Comparison of ENCODE assay signal across 8 cellular contexts in the genomic region with DNA sequence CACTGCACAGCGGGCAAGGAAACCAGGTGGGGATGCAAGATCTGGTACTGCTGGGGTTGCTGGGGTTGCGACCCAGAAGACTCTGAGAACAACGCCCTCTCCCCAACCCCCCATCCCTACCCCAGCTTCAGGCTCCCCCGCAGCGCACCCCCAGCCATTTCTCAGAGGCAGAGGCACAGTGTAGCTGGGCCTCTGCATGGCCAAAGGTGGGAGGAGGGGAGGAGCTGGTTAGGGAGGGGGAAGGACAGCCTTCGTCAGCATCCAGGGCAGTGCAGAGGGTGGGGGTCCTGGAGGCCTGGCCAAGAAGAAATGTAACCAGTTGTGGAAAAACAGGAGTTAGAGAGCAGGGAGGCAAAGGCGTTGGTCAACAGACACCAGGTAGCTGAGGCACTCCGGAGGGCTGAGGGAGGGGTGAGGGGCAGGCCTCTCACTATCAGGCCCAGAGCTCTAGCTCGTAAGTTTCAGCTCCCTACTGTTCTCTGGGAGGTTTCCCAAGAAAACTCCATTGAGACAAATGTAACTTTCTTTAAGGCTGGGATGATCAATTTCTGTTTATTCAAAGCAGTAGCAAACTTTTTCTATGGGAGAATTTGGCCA. TPM values are rescaled to one million over a fixed set of nuclear protein-coding genes. Genes with fewer than 3 reads are reported as not detected.
A peak's percentile ranks its signal among the peaks of the same experiment; 100 is the strongest.
DNase-seq lines count a peak whose midpoint lies in the region; ATAC-seq, FAIRE-seq and TF ChIP-seq lines count a peak whose summit lies in the region.
"Not testable (repeated sequence)": the region's sequence is repeated elsewhere in the genome, so short reads cannot be mapped to it uniquely, and the experiment has no call there.

No MANE protein-coding gene starts in this region.

- not testable (repeated sequence) for TF ChIP-seq RAD21 in H1 (IDR thresholded peaks at IDR 0.05 in 1 of 2, conservative IDR thresholded peaks at IDR 0.05 in 1 of 2; ENCODE audit: low read depth in 2 of 2, low read length in 2 of 2)

- not testable (repeated sequence) for TF ChIP-seq CTCF in Calu3 (IDR thresholded peaks at IDR 0.05; ENCODE audit: unreplicated experiment); MM.1S (IDR thresholded peaks at IDR 0.05; ENCODE audit: low read length); WTC11 (IDR thresholded peaks at IDR 0.05); H1 (IDR thresholded peaks at IDR 0.05; ENCODE audit: control extremely low read depth in 1 of 3, insufficient read depth in 1 of 3, low read depth in 1 of 3, low read length in 3 of 3); nephron progenitor cell (IDR thresholded peaks at IDR 0.05)

- not testable (repeated sequence) for H3K79me1 ChIP-seq in H1 (ENCODE audit: low read depth, low read length)

- H3K18ac ChIP-seq in H1 (ENCODE audit: extremely low read depth, low read length) = not testable (repeated sequence)

- intact Hi-C loops in Calu3 (cut with micrococcal nuclease; ENCODE audit: unreplicated experiment) = not testable (repeated sequence)

- H3K4me1 Mint-ChIP-seq in Calu3 (ENCODE audit: low read depth, unreplicated experiment); WTC11; activated naive CD4-positive, alpha-beta T cell treated with anti-CD3 and anti-CD28 coated beads, Interleukin-2, amount 50 U/mL, for 24 hours; nephron progenitor cell; stimulated activated naive CD8-positive, alpha-beta T cell treated with anti-CD3 and anti-CD28 coated beads, Interleukin-15, Interleukin-2, amounts not matched to agents 100 ng/mL and 50 ng/mL, for 24 hours (ENCODE audit: low read depth): not testable (repeated sequence)

- H3K4me1 ChIP-seq in MM.1S (ENCODE audit: low read length); H1 (replicated peaks in 1 of 4; ENCODE audit: control insufficient read depth in 3 of 4, insufficient read depth in 4 of 4, low read length in 3 of 4); iPS-20b (ENCODE audit: insufficient read depth, low read length): not testable (repeated sequence)

- not testable (repeated sequence) for BruUV-seq in Calu3 (replicated peaks; lab: Mats Ljungman, UMichigan)

- not testable (repeated sequence) for H3K27ac Mint-ChIP-seq in Calu3 (ENCODE audit: unreplicated experiment); WTC11; activated naive CD4-positive, alpha-beta T cell treated with anti-CD3 and anti-CD28 coated beads, Interleukin-2, amount 50 U/mL, for 24 hours; nephron progenitor cell; stimulated activated naive CD8-positive, alpha-beta T cell treated with anti-CD3 and anti-CD28 coated beads, Interleukin-15, Interleukin-2, amounts not matched to agents 100 ng/mL and 50 ng/mL, for 24 hours

- H3K4me2 ChIP-seq in MM.1S (ENCODE audit: low read depth, low read length) (peak overlapping the region; percentile 72; the same call in 1 of the 2 replicates), H1 (ENCODE audit: insufficient read depth in 1 of 2, low read depth in 2 of 2, low read length in 2 of 2) (peak overlapping the region; percentile 61 to 78; a peak in 3 of 4 replicates)

- not testable (repeated sequence) for H4K20me1 ChIP-seq in MM.1S (ENCODE audit: insufficient read depth, low read length); H1 (replicated peaks in 1 of 2; ENCODE audit: control insufficient read depth in 1 of 2, insufficient read depth in 2 of 2, low read length in 2 of 2)

- H3K79me2 ChIP-seq in MM.1S (ENCODE audit: low read length); H1 (ENCODE audit: control insufficient read depth in 1 of 2, insufficient read depth in 2 of 2, low read length in 2 of 2): not testable (repeated sequence)

- H3K36me3 ChIP-seq in MM.1S (replicated peaks; ENCODE audit: insufficient read depth, low read length); H1 (ENCODE audit: control insufficient read depth in 2 of 4, insufficient read depth in 4 of 4, low read length in 3 of 4); iPS-20b (ENCODE audit: insufficient read depth, low read depth, low read length): not testable (repeated sequence)

- H3K27me3 Mint-ChIP-seq in Calu3 (ENCODE audit: unreplicated experiment) = peaks cover 34% of the 10 kb centered on the region
- H3K27me3 Mint-ChIP-seq in WTC11 (ENCODE audit: low read depth) = peaks cover 43% of the 10 kb centered on the region
- H3K27me3 Mint-ChIP-seq in activated naive CD4-positive, alpha-beta T cell treated with anti-CD3 and anti-CD28 coated beads, Interleukin-2, amount 50 U/mL, for 24 hours = not testable (repeated sequence)
- peaks cover 57% of the 10 kb centered on the region for H3K27me3 Mint-ChIP-seq in nephron progenitor cell (ENCODE audit: low read depth, poor library complexity)
- H3K27me3 Mint-ChIP-seq in stimulated activated naive CD8-positive, alpha-beta T cell treated with anti-CD3 and anti-CD28 coated beads, Interleukin-15, Interleukin-2, amounts not matched to agents 100 ng/mL and 50 ng/mL, for 24 hours = peaks cover 22% of the 10 kb centered on the region

- H4K8ac ChIP-seq in H1 (ENCODE audit: extremely low read depth, insufficient read depth, low read length) = not testable (repeated sequence)

- not testable (repeated sequence) for H3K23ac ChIP-seq in H1 (ENCODE audit: insufficient read length)

- not testable (repeated sequence) for H2BK15ac ChIP-seq in H1 (ENCODE audit: low read length)

- H2BK20ac ChIP-seq in H1 (ENCODE audit: low read length) = not testable (repeated sequence)

- not testable (repeated sequence) for H2BK12ac ChIP-seq in H1 (ENCODE audit: low read depth, low read length)

- not testable (repeated sequence) for TF ChIP-seq EP300 in H1 (IDR thresholded peaks at IDR 0.05; ENCODE audit: borderline replicate concordance in 1 of 2, low read depth in 2 of 2, low read length in 2 of 2)

- POLR2A ChIA-PET in WTC11 (lab: Charles Lee); H1 (lab: Charles Lee; ENCODE audit: partially characterized antibody): not testable (repeated sequence)

- not testable (repeated sequence) for H3K4ac ChIP-seq in H1 (replicated peaks; ENCODE audit: insufficient read length, low read depth, low read length)

- H3F3A ChIP-seq in MM.1S (ENCODE audit: insufficient read depth, low read length) = not testable (repeated sequence)

- H3K23me2 ChIP-seq in H1 (ENCODE audit: low read depth, low read length) = not testable (repeated sequence)

- H3K14ac ChIP-seq in H1 (ENCODE audit: insufficient read length) = not testable (repeated sequence)

- H3K27me3 ChIP-seq in MM.1S (replicated peaks; ENCODE audit: insufficient read depth, low read length) = not testable (repeated sequence)
- H3K27me3 ChIP-seq in H1 (replicated peaks in 1 of 4; ENCODE audit: control insufficient read depth in 3 of 4, extremely low read depth in 1 of 4, insufficient read depth in 3 of 4, low read length in 3 of 4) (peaks cover 3 to 31% (median 12%) of the 10 kb centered on the region in 4 experiments), iPS-20b (ENCODE audit: insufficient read depth, low read length) (peaks cover 52% of the 10 kb centered on the region)

- FAIRE-seq in H1 (lab: Jason Lieb, UNC) = not testable (repeated sequence)

- H3K4me3 Mint-ChIP-seq in Calu3 (ENCODE audit: low read depth, unreplicated experiment) (peak overlapping the region; percentile 79), WTC11 (peak overlapping the region; percentile 67), nephron progenitor cell (peak overlapping the region; percentile 75)
- peak overlapping the region; percentile 73 for H3K4me3 Mint-ChIP-seq in activated naive CD4-positive, alpha-beta T cell treated with anti-CD3 and anti-CD28 coated beads, Interleukin-2, amount 50 U/mL, for 24 hours
- H3K4me3 Mint-ChIP-seq in stimulated activated naive CD8-positive, alpha-beta T cell treated with anti-CD3 and anti-CD28 coated beads, Interleukin-15, Interleukin-2, amounts not matched to agents 100 ng/mL and 50 ng/mL, for 24 hours = peak overlapping the region; percentile 75

- not testable (repeated sequence) for H3K27ac ChIP-seq in MM.1S (ENCODE audit: low read length); H1 (ENCODE audit: low read depth, low read length); iPS-20b (ENCODE audit: low read length)

- WGBS in H1 (ENCODE audit: extremely low coverage in 1 of 2, insufficient coverage in 1 of 2, insufficient read length in 1 of 2, insufficient replicate concordance in 2 of 2, low coverage in 1 of 2, low lambda C conversion rate in 2 of 2, missing lambda C conversion rate in 1 of 2), 2 experiments = 15% methylated on average over 4 of the region's 9 CpGs; no CpG with 5 or more reads in 1 of the 2 experiments

- not testable (repeated sequence) for H3K9me3 ChIP-seq in MM.1S (replicated peaks; ENCODE audit: insufficient read depth, low read length); H1 (ENCODE audit: insufficient read depth in 2 of 2, low read depth in 1 of 2, low read length in 1 of 2); iPS-20b (ENCODE audit: insufficient read depth, low read depth, low read length)

- not testable (repeated sequence) for H2AK5ac ChIP-seq in H1 (ENCODE audit: low read depth, low read length)

- H3K9ac ChIP-seq in MM.1S (ENCODE audit: low read length); H1 (replicated peaks in 1 of 4; ENCODE audit: extremely low read depth in 1 of 4, low read depth in 3 of 4, low read length in 3 of 4); iPS-20b (ENCODE audit: low read depth, low read length): not testable (repeated sequence)

- DNase-seq in Calu3; MM.1S; WTC11 (ENCODE audit: low spot score); nephron progenitor cell: not testable (repeated sequence)
- peak in 1 of 2 experiments; percentile 55 for DNase-seq in H1 (ENCODE audit: low read depth in 1 of 2, low spot score in 2 of 2)

- CTCF ChIA-PET in Calu3 (lab: Charles Lee); H1 (lab: Charles Lee; ENCODE audit: partially characterized antibody): not testable (repeated sequence)
- CTCF ChIA-PET in WTC11 (lab: Charles Lee) = interaction anchor here (0.7 kb wide), 1 partner anchor 471 kb away, joined by 3 read pairs; no protein-coding TSS in a partner anchor

- not testable (repeated sequence) for TF ChIP-seq POLR2A in H1 (IDR thresholded peaks at IDR 0.05; ENCODE audit: control extremely low read depth in 1 of 2, low read depth in 2 of 2, low read length in 2 of 2)

- H3K9me2 ChIP-seq in MM.1S (replicated peaks; ENCODE audit: insufficient read depth, low read length) = not testable (repeated sequence)

- H2AFZ ChIP-seq in MM.1S (ENCODE audit: low read length) = 0 out of 2 replicates have a peak overlapping the region, but pooled peaks have one; percentile 38
- H2AFZ ChIP-seq in H1 (ENCODE audit: low read length) = not testable (repeated sequence)

- H3K36me3 Mint-ChIP-seq in Calu3 (ENCODE audit: insufficient read depth, unreplicated experiment); WTC11; activated naive CD4-positive, alpha-beta T cell treated with anti-CD3 and anti-CD28 coated beads, Interleukin-2, amount 50 U/mL, for 24 hours; nephron progenitor cell (ENCODE audit: low read depth); stimulated activated naive CD8-positive, alpha-beta T cell treated with anti-CD3 and anti-CD28 coated beads, Interleukin-15, Interleukin-2, amounts not matched to agents 100 ng/mL and 50 ng/mL, for 24 hours (ENCODE audit: low read depth): not testable (repeated sequence)

- ATAC-seq in WTC11 = peak; percentile 52

- H3K56ac ChIP-seq in H1 (replicated peaks; ENCODE audit: insufficient read length, low read depth, low read length) = not testable (repeated sequence)

- H2BK120ac ChIP-seq in H1 (replicated peaks; ENCODE audit: low read depth, low read length) = not testable (repeated sequence)

- not testable (repeated sequence) for H3K9me3 Mint-ChIP-seq in Calu3 (ENCODE audit: low read depth, unreplicated experiment); WTC11; activated naive CD4-positive, alpha-beta T cell treated with anti-CD3 and anti-CD28 coated beads, Interleukin-2, amount 50 U/mL, for 24 hours; nephron progenitor cell; stimulated activated naive CD8-positive, alpha-beta T cell treated with anti-CD3 and anti-CD28 coated beads, Interleukin-15, Interleukin-2, amounts not matched to agents 100 ng/mL and 50 ng/mL, for 24 hours

- H2BK5ac ChIP-seq in H1 (ENCODE audit: low read depth, low read length) = not testable (repeated sequence)

- not testable (repeated sequence) for H4K91ac ChIP-seq in H1 (replicated peaks; ENCODE audit: insufficient read length, low read length)

- H3K4me3 ChIP-seq in MM.1S (ENCODE audit: low read length) = not testable (repeated sequence)
- H3K4me3 ChIP-seq in H1 (ENCODE audit: extremely low read depth in 1 of 4, insufficient read depth in 2 of 4, low read depth in 3 of 4, low read length in 4 of 4) (peak overlapping the region; percentile 24 to 59 (median 28)), iPS-20b (ENCODE audit: low read length) (peak overlapping the region; percentile 40; the same call in 1 of the 2 replicates)

- H4K5ac ChIP-seq in H1 (ENCODE audit: insufficient read length, low read depth, low read length) = not testable (repeated sequence)

RNA-seq across cellular contexts. Expression of gene SIMC1, which starts 38.3 kb away (rescaled TPM):
- total RNA-seq in Calu3 (2022) (24.9 and 31.8 TPM in 2 replicates), WTC11 (2021) (16.8 to 18.8 TPM (median 17.9 TPM) in 3 replicates)
- 16.6 and 21.2 TPM in 2 replicates for total RNA-seq in H1 (2021; fragmentation: NEBNext Ultra II Directional; extraction: Animal tissue kit (Norgen Biotek cat#: 25700))
- 11.3 and 12.3 TPM in 2 replicates for polyA plus RNA-seq in H1 (2011; rRNA removed)
- polyA plus RNA-seq in H1 (2011; cell fraction: cytosol; rRNA removed) = 8.2 TPM
- 16.6 TPM for polyA plus RNA-seq in H1 (2011; cell fraction: nucleus; rRNA removed)
- 12.7 to 16.1 TPM (median 12.9 TPM) in 4 replicates for polyA plus RNA-seq in H1 (2012, experiment 1 of 2)
- polyA plus RNA-seq in H1 (2012, experiment 2 of 2) = 4.4 TPM
- 10.2 TPM for polyA plus RNA-seq in H1 (2013, experiment 1 of 2)
- 10.0 TPM for polyA plus RNA-seq in H1 (2013, experiment 2 of 2)
- polyA minus RNA-seq in H1 (2011; rRNA and poly(A)+ RNA removed) = 27.2 and 29.8 TPM in 2 replicates
- polyA minus RNA-seq in H1 (2011; cell fraction: cytosol; rRNA and poly(A)+ RNA removed) = 9.6 TPM
- 34.2 TPM for polyA minus RNA-seq in H1 (2011; cell fraction: nucleus; rRNA and poly(A)+ RNA removed)
